ENCODE assay signal across 9 cellular contexts in the genomic region with DNA sequence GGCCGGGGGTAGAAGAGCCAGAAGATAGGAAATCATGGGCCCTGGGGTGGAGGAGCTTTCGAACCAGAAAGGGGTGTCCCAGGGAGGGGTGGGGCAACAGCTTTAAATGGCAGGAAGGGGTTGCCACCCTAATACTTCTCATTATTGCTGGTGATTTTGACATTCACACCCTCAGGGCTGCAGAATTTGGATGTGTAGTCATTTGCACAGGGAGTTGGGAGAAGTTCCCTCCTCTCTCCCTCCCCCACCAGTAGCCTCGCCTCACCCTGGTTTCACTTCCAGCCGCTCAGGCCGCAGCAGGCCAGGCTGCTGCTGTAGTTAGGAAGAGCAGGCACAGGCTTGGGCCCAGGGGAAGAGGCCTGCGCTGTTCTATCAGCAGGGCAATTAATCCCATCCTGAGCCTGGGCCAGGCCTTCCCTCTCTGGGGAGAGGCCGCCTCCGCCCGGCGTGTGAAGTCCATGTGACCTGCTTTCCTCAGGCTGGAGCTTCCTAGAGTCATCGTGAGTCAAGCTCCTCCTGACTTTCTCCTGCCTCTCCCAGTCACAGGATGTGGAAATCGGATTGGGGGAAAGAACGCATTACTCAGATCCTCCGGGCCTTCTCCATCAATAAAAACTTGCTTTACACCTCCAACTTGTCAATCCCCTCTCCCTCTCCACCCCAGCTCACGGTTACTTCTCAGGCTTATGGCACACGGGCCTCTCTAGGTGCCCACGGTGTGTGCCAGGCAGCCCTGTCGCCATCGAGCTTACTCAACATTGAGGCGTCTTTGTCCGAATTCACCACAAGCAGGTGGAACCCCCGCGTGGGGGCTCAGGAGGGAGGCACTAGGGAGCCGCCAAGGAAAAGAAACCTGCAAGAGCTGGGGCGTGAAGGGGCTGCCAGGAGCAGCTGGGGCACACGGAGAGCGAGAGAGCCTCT. TPM values are rescaled to one million over a fixed set of nuclear protein-coding genes. Genes with fewer than 3 reads are reported as not detected.
DNase-seq lines count a peak whose midpoint lies in the region; ATAC-seq and TF ChIP-seq lines count a peak whose summit lies in the region.
"Had no signal": no experiment of that assay in that cellular context is flagged by ENCODE, and none has a peak within 500 bp of the region (broad histone marks: within the 10 kb centered on the region; RNA-seq: fewer than 3 reads in every experiment).

No MANE protein-coding gene starts in this region.

- H3K4me1 ChIP-seq in left ventricle myocardium inferior = peaks cover 16% of the 10 kb centered on the region
- H3K4me1 ChIP-seq in CD4-positive, alpha-beta memory T cell (ENCODE audit: insufficient read depth, low read length) = no peaks in the 10 kb centered on the region

- H3K36me3 Mint-ChIP-seq in CD4-positive, alpha-beta memory T cell = no peaks in the 10 kb centered on the region

- H3K27me3 ChIP-seq in left ventricle myocardium inferior (ENCODE audit: low read depth) = peaks cover 5% of the 10 kb centered on the region
- no peaks in the 10 kb centered on the region for H3K27me3 ChIP-seq in CD4-positive, alpha-beta memory T cell (ENCODE audit: insufficient read depth, low read length)

- no peaks in the 10 kb centered on the region for H3K9me3 Mint-ChIP-seq in CD4-positive, alpha-beta memory T cell

- DNase-seq in HEK293T (ENCODE audit: extremely low spot score) = peak; percentile 28
- DNase-seq in left ventricle myocardium inferior = peak; percentile 89
- peak; percentile 99 for DNase-seq in renal cortical epithelial cell (ENCODE audit: low read depth)
- DNase-seq in stimulated activated naive CD4-positive, alpha-beta T cell treated with Interleukin-2 at 50 U/mL for 16 hours (lab: John Stamatoyannopoulos, UW) = no peak
- no peak for DNase-seq in CD4-positive, alpha-beta memory T cell

- POLR2A ChIA-PET in HEK293T (lab: Yijun Ruan, JAX) = interaction anchor here (0.9 kb wide), 2 partner anchors 9 to 24 kb away, joined by 3 read pairs; no protein-coding TSS in a partner anchor
- POLR2A ChIA-PET in CD4-positive, alpha-beta memory T cell (lab: Charles Lee; ENCODE audit: partially characterized antibody) = no interaction called here

- no peak overlapping the region for H3K4me3 Mint-ChIP-seq in CD4-positive, alpha-beta memory T cell

- no peaks in the 10 kb centered on the region for H3K4me1 Mint-ChIP-seq in CD4-positive, alpha-beta memory T cell

- CTCF ChIA-PET in HEK293T (lab: Yijun Ruan, JAX) = no interaction called here
- CTCF ChIA-PET in CD4-positive, alpha-beta memory T cell (lab: Charles Lee; ENCODE audit: partially characterized antibody) = no interaction called here

- TF ChIP-seq CTCF in WI38 (IDR thresholded peaks at IDR 0.05; ENCODE audit: low read depth, low read length) = no peak
- TF ChIP-seq CTCF in left ventricle myocardium inferior (IDR thresholded peaks at IDR 0.05; ENCODE audit: borderline replicate concordance) = no peak

- ATAC-seq in HG03354 (IDR thresholded peaks at IDR 0.05; ENCODE audit: poor library complexity, severe bottlenecking, unreplicated experiment) = no peak
- no peak for ATAC-seq in HG03175 (IDR thresholded peaks at IDR 0.05; ENCODE audit: unreplicated experiment)

- intact Hi-C loops in left ventricle myocardium inferior (cut with micrococcal nuclease) = no loop called here
- intact Hi-C loops in CD4-positive, alpha-beta memory T cell (cut with micrococcal nuclease) = no loop called here

- no peaks in the 10 kb centered on the region for H3K9me3 ChIP-seq in left ventricle myocardium inferior (replicated peaks)
- no peaks in the 10 kb centered on the region for H3K9me3 ChIP-seq in CD4-positive, alpha-beta memory T cell (ENCODE audit: control insufficient read depth in 1 of 2, low read length in 2 of 2)

- H3K4me3 ChIP-seq in WI38 (ENCODE audit: low read depth, low read length) = peak overlapping the region; percentile 19
- H3K4me3 ChIP-seq in left ventricle myocardium inferior = peak overlapping the region; percentile 34
- no peak overlapping the region for H3K4me3 ChIP-seq in CD4-positive, alpha-beta memory T cell (ENCODE audit: low read length in 2 of 2)

- peak overlapping the region; percentile 79 for H3K27ac ChIP-seq in left ventricle myocardium inferior (replicated peaks)
- no peak overlapping the region for H3K27ac ChIP-seq in CD4-positive, alpha-beta memory T cell (ENCODE audit: low read depth, low read length)
- H3K27ac ChIP-seq: VCaP had no signal

- H3K36me3 ChIP-seq in left ventricle myocardium inferior = no peaks in the 10 kb centered on the region
- no peaks in the 10 kb centered on the region for H3K36me3 ChIP-seq in CD4-positive, alpha-beta memory T cell (ENCODE audit: insufficient read depth, low read length)

- peaks cover 0 to 3% of the 10 kb centered on the region in 2 donors for H3K27me3 Mint-ChIP-seq in CD4-positive, alpha-beta memory T cell

- H3K27ac Mint-ChIP-seq in CD4-positive, alpha-beta memory T cell = no peak overlapping the region

TF ChIP-seq in HEK293T, 16 proteins besides CTCF, POLR2A, EP300 and RAD21:
- TF ChIP-seq ZNF384 (IDR thresholded peaks at IDR 0.05) (no peak), LEF1 (IDR thresholded peaks at IDR 0.05; ENCODE audit: borderline replicate concordance) (no peak), ARNT (IDR thresholded peaks at IDR 0.05) (no peak), TARDBP (IDR thresholded peaks at IDR 0.05) (no peak), NFRKB (IDR thresholded peaks at IDR 0.05) (no peak), L3MBTL2 (conservative IDR thresholded peaks at IDR 0.05) (no peak), SP1 (IDR thresholded peaks at IDR 0.05) (no peak), BHLHE40 (IDR thresholded peaks at IDR 0.05; ENCODE audit: borderline replicate concordance) (no peak), FOXM1 (IDR thresholded peaks at IDR 0.05; ENCODE audit: borderline replicate concordance) (no peak), FOXK2 (IDR thresholded peaks at IDR 0.05) (no peak), ELF4 (IDR thresholded peaks at IDR 0.05) (no peak), SUZ12 (IDR thresholded peaks at IDR 0.05) (no peak), FOXA1 (IDR thresholded peaks at IDR 0.05) (no peak)
- TF ChIP-seq, protein P1, sequence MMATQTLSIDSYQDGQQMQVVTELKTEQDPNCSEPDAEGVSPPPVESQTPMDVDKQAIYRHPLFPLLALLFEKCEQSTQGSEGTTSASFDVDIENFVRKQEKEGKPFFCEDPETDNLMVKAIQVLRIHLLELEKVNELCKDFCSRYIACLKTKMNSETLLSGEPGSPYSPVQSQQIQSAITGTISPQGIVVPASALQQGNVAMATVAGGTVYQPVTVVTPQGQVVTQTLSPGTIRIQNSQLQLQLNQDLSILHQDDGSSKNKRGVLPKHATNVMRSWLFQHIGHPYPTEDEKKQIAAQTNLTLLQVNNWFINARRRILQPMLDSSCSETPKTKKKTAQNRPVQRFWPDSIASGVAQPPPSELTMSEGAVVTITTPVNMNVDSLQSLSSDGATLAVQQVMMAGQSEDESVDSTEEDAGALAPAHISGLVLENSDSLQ (IDR thresholded peaks at IDR 0.05) = no peak

RNA-seq across cellular contexts. Expression of a gene that starts 7.8 kb away (rescaled TPM):
- total RNA-seq in left ventricle myocardium inferior = 0.33 TPM
- 1.4 and 7.1 TPM in 2 replicates for total RNA-seq in renal cortical epithelial cell
- 1 to 10 TPM; 7.0 to 8.0 TPM for total RNA-seq in CD4-positive, alpha-beta memory T cell
- 10 to 100 TPM; 15.8 to 41.9 TPM for polyA plus RNA-seq in CD4-positive, alpha-beta memory T cell

Comparison
In these comparisons a context has a peak if more than half of its experiments do, and no peak if none do; other contexts are left out.
1. DNase-seq: peak in HEK293T (single experiment), left ventricle myocardium inferior (single experiment) and renal cortical epithelial cell (single experiment); none in stimulated activated naive CD4-positive, alpha-beta T cell treated with Interleukin-2 at 50 U/mL for 16 hours (single experiment) and CD4-positive, alpha-beta memory T cell (0 of 5).
2. H3K4me3 ChIP-seq: peak in WI38 (single experiment) and left ventricle myocardium inferior (single experiment); none in CD4-positive, alpha-beta memory T cell (0 of 2).